Comparison of ENCODE assay signal across 18 cellular contexts in the genomic region with DNA sequence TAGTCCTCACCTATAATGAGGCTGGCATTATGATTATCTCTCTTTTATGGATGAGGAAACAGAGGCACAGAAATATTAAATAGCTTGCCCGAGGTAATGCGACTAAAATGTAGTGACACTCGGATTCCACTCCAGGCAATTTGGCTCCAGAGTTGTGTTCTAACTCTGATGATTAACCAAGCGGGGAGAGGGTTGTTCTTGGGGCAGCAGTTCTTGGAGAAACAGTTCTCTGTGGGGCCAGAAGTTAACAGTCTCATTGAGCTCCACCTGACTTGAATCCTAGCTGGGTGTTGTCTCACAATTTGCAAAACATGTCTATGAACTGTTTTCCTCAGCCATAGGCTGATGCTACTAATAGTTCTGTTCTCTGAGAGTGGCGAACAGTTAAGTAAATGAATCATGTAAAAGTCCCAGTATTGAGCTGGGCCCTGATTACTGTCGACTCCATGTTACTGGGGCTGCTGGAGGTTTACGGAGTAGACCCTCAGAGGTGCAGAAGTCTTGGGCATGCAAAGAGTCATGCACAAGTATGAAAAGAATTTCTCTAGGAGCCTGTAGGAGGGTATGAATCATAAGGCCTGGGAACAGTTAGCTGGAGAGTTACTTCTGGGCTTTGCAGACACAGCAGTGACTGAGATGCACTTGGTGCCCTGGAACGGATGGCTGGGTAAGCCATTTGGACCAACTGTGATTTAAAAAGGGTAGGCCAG. TPM values are rescaled to one million over a fixed set of nuclear protein-coding genes. Genes with fewer than 3 reads are reported as not detected.
A peak's percentile ranks its signal among the peaks of the same experiment; 100 is the strongest.
DNase-seq lines count a peak whose midpoint lies in the region; ATAC-seq and TF ChIP-seq lines count a peak whose summit lies in the region.
"Had no signal": no experiment of that assay in that cellular context is flagged by ENCODE, and none has a peak within 500 bp of the region (broad histone marks: within the 10 kb centered on the region; RNA-seq: fewer than 3 reads in every experiment).

No MANE protein-coding gene starts in this region.

- TF ChIP-seq CTCF in RWPE1 (conservative IDR thresholded peaks at IDR 0.05; ENCODE audit: low read depth) (no peak), osteocyte (IDR thresholded peaks at IDR 0.05) (no peak)

- no peak for ATAC-seq in HG02852 (IDR thresholded peaks at IDR 0.05; ENCODE audit: unreplicated experiment)
- ATAC-seq: T-helper 17 cell had no signal

- H3K27ac ChIP-seq in RWPE1 = no peak overlapping the region
- H3K27ac ChIP-seq: cardiac muscle cell, prostate gland had no signal

- no peaks in the 10 kb centered on the region for H3K27me3 Mint-ChIP-seq in osteocyte (ENCODE audit: unreplicated experiment)

- POLR2A ChIA-PET in RWPE1 (lab: Yijun Ruan, JAX; ENCODE audit: low non-redundant PET) = no interaction called here

- H3K27ac Mint-ChIP-seq in osteocyte (ENCODE audit: unreplicated experiment) = peak overlapping the region; percentile 25
- H3K27ac Mint-ChIP-seq: activated T-helper 2 cell treated with anti-CD3 and anti-CD28 coated beads, Interferon-gamma antibody, Interleukin-2, Interleukin-4, amounts not matched to agents 10 μg/mL and 5 μg/mL and 100 μg/mL, durations not matched to agents 14 hours and 24 hours and 36 hours; CD4-positive, CD25-positive, alpha-beta regulatory T cell; T-helper 17 cell had no signal

- CTCF ChIA-PET in RWPE1 (lab: Yijun Ruan, JAX) = interaction anchor here (0.8 kb wide), 1 partner anchor 100 kb away, joined by 5 read pairs; no protein-coding TSS in a partner anchor

- H3K9me3 Mint-ChIP-seq in osteocyte (ENCODE audit: unreplicated experiment) = no peaks in the 10 kb centered on the region
- H3K9me3 Mint-ChIP-seq: activated T-helper 2 cell treated with anti-CD3 and anti-CD28 coated beads, Interferon-gamma antibody, Interleukin-2, Interleukin-4, amounts not matched to agents 10 μg/mL and 5 μg/mL and 100 μg/mL, durations not matched to agents 14 hours and 24 hours and 36 hours had no signal

- H3K36me3 Mint-ChIP-seq in osteocyte (ENCODE audit: unreplicated experiment) = no peaks in the 10 kb centered on the region
- H3K36me3 Mint-ChIP-seq: CD4-positive, CD25-positive, alpha-beta regulatory T cell had no signal

- intact Hi-C loops in head of caudate nucleus (cut with DNase I) = no loop called here

- peaks cover 18% of the 10 kb centered on the region for H3K4me1 Mint-ChIP-seq in osteocyte (ENCODE audit: unreplicated experiment)
- H3K4me1 Mint-ChIP-seq: CD4-positive, CD25-positive, alpha-beta regulatory T cell had no signal

- no peak overlapping the region for H3K4me3 Mint-ChIP-seq in osteocyte (ENCODE audit: unreplicated experiment)
- H3K4me3 Mint-ChIP-seq: CD4-positive, CD25-positive, alpha-beta regulatory T cell; T-helper 17 cell had no signal

- peak; percentile 95 for DNase-seq in EL
- peak; percentile 43 for DNase-seq in RWPE1 (ENCODE audit: low spot score)
- DNase-seq in fibroblast of gingiva (ENCODE audit: low read depth) = peak; percentile 41
- DNase-seq in osteocyte (ENCODE audit: extremely low spot score, unreplicated experiment) = no peak
- no peak for DNase-seq in head of caudate nucleus
- no peak for DNase-seq in cerebellar cortex (ENCODE audit: low spot score)
- no peak for DNase-seq in retina
- DNase-seq: activated CD4-positive, alpha-beta T cell treated with anti-CD3 and anti-CD28 coated beads, Interleukin-2, amount 50 U/mL, for 48 hours; CD4-positive, CD25-positive, alpha-beta regulatory T cell; MV-4-11; OCI-M1; stimulated activated naive CD4-positive, alpha-beta T cell treated with Interleukin-2 at 50 U/mL for 16 hours; T-helper 17 cell had no signal

RNA-seq across cellular contexts. Expression of gene NIN, which starts 15.4 kb away (rescaled TPM):
- total RNA-seq in osteocyte = 46.3 and 50.2 TPM in 2 replicates

RNA-seq across cellular contexts. Expression of gene ABHD12B, which starts 25.5 kb away (rescaled TPM):
- not detected in 2 replicates for total RNA-seq in osteocyte
- total RNA-seq: activated T-helper 2 cell treated with anti-CD3 and anti-CD28 coated beads, Interferon-gamma antibody, Interleukin-2, Interleukin-4, amounts not matched to agents 10 μg/mL and 5 μg/mL and 100 μg/mL, durations not matched to agents 14 hours and 24 hours and 36 hours; cardiac muscle cell; endothelial cell of umbilical vein; prostate gland; T-helper 17 cell had no signal

Comparison
In these comparisons a context has a peak if more than half of its experiments do, and no peak if none do; other contexts are left out.
1. DNase-seq: peak in EL (single experiment), RWPE1 (single experiment) and fibroblast of gingiva (single experiment); none in osteocyte (single experiment), head of caudate nucleus (0 of 42), cerebellar cortex (single experiment) and retina (single experiment).